In the genomic region with DNA sequence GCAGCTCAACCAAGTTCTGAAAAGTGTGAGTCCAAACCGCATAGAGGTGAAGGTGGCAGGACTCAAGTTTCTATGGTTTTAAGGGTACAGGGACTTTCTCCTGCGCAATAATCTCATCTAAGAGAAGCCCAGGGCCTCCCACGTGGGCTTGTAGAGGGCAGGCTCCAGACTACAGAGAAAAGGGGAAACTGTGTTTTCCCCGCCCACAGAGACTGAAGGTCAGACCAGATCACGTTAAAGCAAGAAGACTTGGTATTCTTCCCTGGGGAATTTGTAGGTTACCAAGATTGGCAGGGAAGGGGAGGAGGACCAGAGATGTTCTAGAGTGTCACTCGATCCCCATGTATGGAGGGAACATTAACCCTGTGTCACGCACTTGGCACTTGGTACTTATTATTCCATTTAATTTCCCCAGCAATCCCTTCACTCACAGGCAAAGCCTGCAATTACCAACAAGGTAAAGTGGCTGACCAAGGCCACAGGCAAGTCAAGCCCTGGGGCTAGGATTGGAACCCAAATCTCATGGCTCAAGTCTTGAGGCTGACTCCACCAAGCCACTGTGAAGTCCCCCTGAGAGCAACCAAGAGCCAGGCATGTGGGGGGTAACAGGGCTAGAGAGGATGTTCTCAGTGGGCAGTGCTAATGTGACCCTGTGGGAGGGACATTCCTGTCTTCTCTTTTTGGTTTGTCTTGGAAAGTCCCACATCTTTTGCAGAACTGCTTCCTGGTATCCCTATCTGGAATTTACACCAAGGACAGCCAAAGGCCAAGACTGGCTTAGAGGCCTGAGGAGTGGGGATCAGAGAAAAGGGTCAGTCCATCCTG, we compare ENCODE assay signal across 8 cellular contexts. TPM values are rescaled to one million over a fixed set of nuclear protein-coding genes. Genes with fewer than 3 reads are reported as not detected.
DNase-seq lines count a peak whose midpoint lies in the region; ATAC-seq and TF ChIP-seq lines count a peak whose summit lies in the region.

No MANE protein-coding gene starts in this region.

- TF ChIP-seq CTCF in OCI-LY3 (IDR thresholded peaks at IDR 0.05; ENCODE audit: low read depth, low read length): no peak
- TF ChIP-seq CTCF in tibial nerve (IDR thresholded peaks at IDR 0.05): no peak

- no peak overlapping the region for H3K27ac ChIP-seq in OCI-LY3 (ENCODE audit: low read length)
- no peak overlapping the region for H3K27ac ChIP-seq in tibial nerve

- H3K9me3 ChIP-seq in OCI-LY3 (ENCODE audit: insufficient read depth, low read length): no peaks in the 10 kb centered on the region
- H3K9me3 ChIP-seq in tibial nerve: peaks cover 0 to 12% (median 0%) of the 10 kb centered on the region in 4 donors

- peak; percentile 84 for ATAC-seq in HG02798 (IDR thresholded peaks at IDR 0.05; ENCODE audit: poor library complexity, unreplicated experiment)

- TF ChIP-seq POLR2A in GM19193 (IDR thresholded peaks at IDR 0.05; ENCODE audit: extremely low read depth, insufficient read depth, insufficient read length) (peak; percentile 32), tibial nerve (IDR thresholded peaks at IDR 0.05) (no peak)

- H3K4me3 ChIP-seq in OCI-LY3 (ENCODE audit: low read length) (no peak overlapping the region), tibial nerve (no peak overlapping the region)

- no peak overlapping the region for H3K9ac ChIP-seq in OCI-LY3 (ENCODE audit: low read length)

- H3K79me2 ChIP-seq in OCI-LY3 (ENCODE audit: low read length): no peaks in the 10 kb centered on the region

- peak overlapping the region; percentile 16; the same call in 1 of the 2 replicates for H2AFZ ChIP-seq in OCI-LY3 (ENCODE audit: low read depth, low read length)

- H3K4me2 ChIP-seq in OCI-LY3 (ENCODE audit: low read length): peak overlapping the region; percentile 1; the same call in 1 of the 2 replicates

- no peaks in the 10 kb centered on the region for H3K36me3 ChIP-seq in OCI-LY3 (replicated peaks; ENCODE audit: low read depth, low read length)
- H3K36me3 ChIP-seq in tibial nerve: no peaks in the 10 kb centered on the region

- H3K4me1 ChIP-seq in OCI-LY3 (ENCODE audit: low read length): peaks cover 21% of the 10 kb centered on the region
- H3K4me1 ChIP-seq in tibial nerve: peaks cover 0 to 14% (median 2%) of the 10 kb centered on the region in 4 donors

- 63 to 71% methylated on average over 7 of the region's 7 CpGs for WGBS in tibial nerve, 2 donors

- H3K27me3 ChIP-seq in OCI-LY3 (ENCODE audit: low read depth, low read length) (no peaks in the 10 kb centered on the region), tibial nerve (no peaks in the 10 kb centered on the region)

- no peaks in the 10 kb centered on the region for H4K20me1 ChIP-seq in OCI-LY3 (ENCODE audit: insufficient read depth, low read length)

- no peak for TF ChIP-seq EP300 in tibial nerve (IDR thresholded peaks at IDR 0.05)

- DNase-seq in pons (ENCODE audit: low spot score) (peak; percentile 73), NCI-H2029 treated with DMSO at 0.1 percent for 48 hours (lab: John Stamatoyannopoulos, UW) (no peak), tibial nerve (ENCODE audit: low spot score in 2 of 2) (no peak), HCEC 1CT (no peak), anterior cingulate cortex (lab: John Stamatoyannopoulos, UW) (no peak)

RNA-seq across cellular contexts. Expression of gene NEK6, which starts 18.3 kb away (rescaled TPM):
- total RNA-seq in tibial nerve: 10 to 100 TPM; 25.3 to 53.1 (median 43.3) TPM
